Comparison of ENCODE assay signal across 8 cellular contexts in genomic region chr19:29966594-29967249, GRCh38. TPM values are rescaled to one million over a fixed set of nuclear protein-coding genes. Genes with fewer than 3 reads are reported as not detected.
DNase-seq lines count a peak whose midpoint lies in the region; ATAC-seq, FAIRE-seq and TF ChIP-seq lines count a peak whose summit lies in the region.

No MANE protein-coding gene starts in this region.

- ATAC-seq in left ventricle myocardium superior (peak; percentile 43), HG02885 (IDR thresholded peaks at IDR 0.05; ENCODE audit: poor library complexity, unreplicated experiment) (no peak)

- H3K27ac ChIP-seq in left ventricle myocardium inferior (replicated peaks) = no peak overlapping the region

- no peak overlapping the region for H3K4me3 ChIP-seq in left ventricle myocardium inferior

- intact Hi-C loops in left ventricle myocardium superior (cut with micrococcal nuclease) = no loop called here
- intact Hi-C loops in left ventricle myocardium inferior (cut with micrococcal nuclease) = no loop called here

- H3K36me3 ChIP-seq in left ventricle myocardium inferior = no peaks in the 10 kb centered on the region

- H3K4me1 ChIP-seq in left ventricle myocardium inferior = peaks cover 76% of the 10 kb centered on the region

- no peak for TF ChIP-seq POLR2A in erythroblast (IDR thresholded peaks at IDR 0.05; ENCODE audit: low read length)

- no peaks in the 10 kb centered on the region for H3K9me3 ChIP-seq in left ventricle myocardium inferior (replicated peaks)

- TF ChIP-seq CTCF in left ventricle myocardium inferior (IDR thresholded peaks at IDR 0.05; ENCODE audit: borderline replicate concordance) = no peak

- H3K27me3 ChIP-seq in left ventricle myocardium inferior (ENCODE audit: low read depth) = no peaks in the 10 kb centered on the region

- DNase-seq in left ventricle myocardium superior (no peak), left ventricle myocardium inferior (no peak), NCI-H2227 (lab: John Stamatoyannopoulos, UW; ENCODE audit: unreplicated experiment) (peak; percentile 40), erythroblast (lab: John Stamatoyannopoulos, UW) (peak; percentile 31 to 33), urothelium cell line (ENCODE audit: low spot score) (no peak), NCI-H226 (no peak), COLO668 (lab: John Stamatoyannopoulos, UW; ENCODE audit: unreplicated experiment) (no peak)

- FAIRE-seq in urothelium cell line (lab: Jason Lieb, UNC) = peak; percentile 84

RNA-seq across cellular contexts. Expression of gene URI1, which starts 24.7 kb away (rescaled TPM):
- 42.4 TPM for total RNA-seq in left ventricle myocardium superior
- 43.0 TPM for total RNA-seq in left ventricle myocardium inferior

Comparison
In these comparisons a context has a peak if more than half of its experiments do, and no peak if none do; other contexts are left out.
1. DNase-seq: peak in NCI-H2227 (single experiment) and erythroblast (2 of 2); none in left ventricle myocardium superior (single experiment), left ventricle myocardium inferior (single experiment), urothelium cell line (single experiment), NCI-H226 (single experiment) and COLO668 (single experiment).